ENCODE assay signal across 8 cellular contexts in the genomic region with DNA sequence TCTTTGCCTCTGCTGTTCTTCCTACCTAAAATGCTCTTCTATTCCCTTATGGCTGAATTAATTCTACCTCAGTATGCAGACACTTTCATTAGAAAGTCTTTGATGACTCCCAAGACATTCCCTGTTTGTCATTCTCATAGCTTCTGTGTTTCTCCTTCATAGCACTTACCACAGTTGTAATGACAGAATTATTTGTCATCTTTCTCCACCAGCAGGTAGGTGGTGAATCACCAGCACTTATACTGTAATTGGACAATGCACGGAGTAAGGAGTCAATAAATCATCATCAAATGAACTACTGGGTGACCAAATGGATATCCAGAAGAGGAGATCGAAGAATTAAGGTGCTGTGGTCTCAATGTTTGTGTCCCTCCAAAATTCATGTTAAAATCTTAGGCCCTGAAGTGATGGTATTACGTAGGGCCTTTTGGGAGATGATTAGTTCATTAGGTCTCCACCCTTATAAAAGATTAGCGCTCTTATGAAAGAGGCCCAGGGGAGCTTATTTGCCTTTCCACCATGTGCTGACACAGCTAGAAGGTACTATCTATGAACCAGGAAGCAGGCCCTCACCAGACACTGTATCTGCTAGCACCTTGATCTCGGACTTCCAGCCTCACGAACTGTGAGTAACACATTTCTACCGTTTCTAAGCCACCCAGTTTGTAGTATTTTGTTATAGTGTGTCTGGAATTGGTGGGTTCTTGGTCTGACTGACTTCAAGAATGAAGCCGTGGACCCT. TPM values are rescaled to one million over a fixed set of nuclear protein-coding genes. Genes with fewer than 3 reads are reported as not detected.
DNase-seq lines count a peak whose midpoint lies in the region; ATAC-seq and TF ChIP-seq lines count a peak whose summit lies in the region.

No MANE protein-coding gene starts in this region.

- H3K36me3 ChIP-seq in left ventricle myocardium inferior: no peaks in the 10 kb centered on the region
- peaks cover under 1% of the 10 kb centered on the region for H3K36me3 ChIP-seq in SU-DHL-6 (ENCODE audit: low read length)
- no peaks in the 10 kb centered on the region for H3K36me3 ChIP-seq in aorta (ENCODE audit: control insufficient read depth in 1 of 2, insufficient read depth in 2 of 2, low read length in 1 of 2)

- peaks cover 19% of the 10 kb centered on the region for H4K20me1 ChIP-seq in SU-DHL-6 (ENCODE audit: low read depth, low read length)

- H3K9ac ChIP-seq in SU-DHL-6 (ENCODE audit: low read length): no peak overlapping the region

- intact Hi-C loops in left ventricle myocardium inferior (cut with micrococcal nuclease) (no loop called here), Right ventricle myocardium inferior (cut with DNase I) (loop anchor here (10.0 kb wide), 1 partner anchor 219 kb away; a partner anchor contains a TSS), aorta (cut with DNase I) (no loop called here)

- H3K79me2 ChIP-seq in SU-DHL-6 (ENCODE audit: insufficient read depth, low read length): peaks cover 32% of the 10 kb centered on the region

- peaks cover 32% of the 10 kb centered on the region for H3F3A ChIP-seq in SU-DHL-6 (ENCODE audit: insufficient read depth)

- H3K27ac ChIP-seq in left ventricle myocardium inferior (replicated peaks) (peak overlapping the region; percentile 84), SU-DHL-6 (ENCODE audit: low read depth, low read length) (no peak overlapping the region), foreskin keratinocyte (peak overlapping the region; percentile 69), aorta (ENCODE audit: low read depth in 1 of 2, low read length in 2 of 2) (peak overlapping the region; percentile 7 to 30)

- H3K4me2 ChIP-seq in SU-DHL-6 (ENCODE audit: low read depth, low read length, poor library complexity, severe bottlenecking): no peak overlapping the region

- WGBS in aorta, 2 donors: 87 to 90% methylated on average over 8 of the region's 8 CpGs

- peak overlapping the region; percentile 63 for H2AFZ ChIP-seq in SU-DHL-6 (ENCODE audit: low read depth, low read length, severe bottlenecking)

- no peak overlapping the region for H3K4me3 ChIP-seq in left ventricle myocardium inferior
- no peak overlapping the region for H3K4me3 ChIP-seq in SU-DHL-6 (ENCODE audit: insufficient read depth, low read length, poor library complexity, severe bottlenecking)
- H3K4me3 ChIP-seq in aorta (ENCODE audit: low read length in 2 of 2): no peak overlapping the region

- no peak for ATAC-seq in Right ventricle myocardium inferior
- peak; percentile 78 for ATAC-seq in foreskin keratinocyte
- no peak for ATAC-seq in aorta (ENCODE audit: low FRiP score)

- no peak for TF ChIP-seq CTCF in left ventricle myocardium inferior (IDR thresholded peaks at IDR 0.05; ENCODE audit: borderline replicate concordance)
- TF ChIP-seq CTCF in SU-DHL-6 (IDR thresholded peaks at IDR 0.05; ENCODE audit: insufficient read depth, low read length, poor library complexity, severe bottlenecking): no peak
- no peak for TF ChIP-seq CTCF in foreskin keratinocyte (conservative IDR thresholded peaks at IDR 0.05)

- no peaks in the 10 kb centered on the region for H3K9me2 ChIP-seq in SU-DHL-6 (replicated peaks; ENCODE audit: insufficient read depth, low read length)

- H3K4me1 ChIP-seq in left ventricle myocardium inferior (peaks cover 56% of the 10 kb centered on the region), foreskin keratinocyte (peaks cover 15% of the 10 kb centered on the region), aorta (ENCODE audit: control insufficient read depth in 1 of 2, insufficient read depth in 2 of 2, low read length in 2 of 2) (peaks cover 0 to 4% of the 10 kb centered on the region in 2 donors)

- no peaks in the 10 kb centered on the region for H3K9me3 ChIP-seq in left ventricle myocardium inferior (replicated peaks)
- no peaks in the 10 kb centered on the region for H3K9me3 ChIP-seq in SU-DHL-6 (ENCODE audit: insufficient read depth, low read length)
- no peaks in the 10 kb centered on the region for H3K9me3 ChIP-seq in aorta (ENCODE audit: control insufficient read depth, low read length)

- DNase-seq in left ventricle myocardium inferior: no peak
- DNase-seq in Right ventricle myocardium inferior (ENCODE audit: missing footprints): no peak
- DNase-seq in foreskin keratinocyte: peak; percentile 81 to 91
- no peak for DNase-seq in aorta
- no peak for DNase-seq in NCI-H1694 (lab: John Stamatoyannopoulos, UW)
- no peak for DNase-seq in cortex of kidney (lab: John Stamatoyannopoulos, UW)
- DNase-seq in stimulated activated naive CD4-positive, alpha-beta T cell (lab: John Stamatoyannopoulos, UW): no peak

- no peaks in the 10 kb centered on the region for H3K27me3 ChIP-seq in left ventricle myocardium inferior (ENCODE audit: low read depth)
- H3K27me3 ChIP-seq in SU-DHL-6 (ENCODE audit: low read length): no peaks in the 10 kb centered on the region
- H3K27me3 ChIP-seq in foreskin keratinocyte: no peaks in the 10 kb centered on the region
- H3K27me3 ChIP-seq in aorta (ENCODE audit: control insufficient read depth in 1 of 2, insufficient read depth in 2 of 2, low read length in 1 of 2): no peaks in the 10 kb centered on the region

RNA-seq across cellular contexts. Expression of a gene that starts 2.4 kb away (rescaled TPM):
- total RNA-seq in left ventricle myocardium inferior (104 TPM), Right ventricle myocardium inferior (110 TPM), foreskin keratinocyte (236 and 264 TPM in 2 replicates), aorta (100 to 1,000 TPM in 1 of 2 donors, 10 to 100 TPM in 1; 88.7 to 129 TPM)
- polyA plus RNA-seq in foreskin keratinocyte (184 and 228 TPM in 2 replicates), aorta (100 to 1,000 TPM; 106 to 130 TPM)

RNA-seq across cellular contexts. Expression of a gene that starts 51.4 kb away (rescaled TPM):
- total RNA-seq in left ventricle myocardium inferior: 33.7 TPM
- total RNA-seq in Right ventricle myocardium inferior: 30.4 TPM
- total RNA-seq in foreskin keratinocyte: 31.8 and 33.0 TPM in 2 replicates
- polyA plus RNA-seq in foreskin keratinocyte: 11.6 and 14.3 TPM in 2 replicates
- 10 to 100 TPM; 33.8 to 42.8 TPM for total RNA-seq in aorta
- 10 to 100 TPM; 38.7 to 39.8 TPM for polyA plus RNA-seq in aorta

RNA-seq across cellular contexts. Expression of a gene that starts 54.6 kb away (rescaled TPM):
- total RNA-seq in left ventricle myocardium inferior (2.1 TPM), Right ventricle myocardium inferior (1.1 TPM), foreskin keratinocyte (14.5 and 15.0 TPM in 2 replicates), aorta (10 to 100 TPM; 33.0 to 84.6 TPM)
- polyA plus RNA-seq in foreskin keratinocyte (12.3 and 12.4 TPM in 2 replicates), aorta (10 to 100 TPM; 19.4 to 33.4 TPM)

RNA-seq across cellular contexts. Expression of a gene that starts 56.7 kb away (rescaled TPM):
- total RNA-seq in left ventricle myocardium inferior (14.3 TPM), Right ventricle myocardium inferior (14.6 TPM), foreskin keratinocyte (19.3 and 22.6 TPM in 2 replicates), aorta (10 to 100 TPM; 13.9 to 16.1 TPM)
- polyA plus RNA-seq in foreskin keratinocyte (17.7 and 18.3 TPM in 2 replicates), aorta (10 to 100 TPM; 26.7 to 27.2 TPM)

Comparison
In these comparisons a context has a peak if more than half of its experiments do, and no peak if none do; other contexts are left out.
1. DNase-seq: peak in foreskin keratinocyte (2 of 2); none in left ventricle myocardium inferior (single experiment), Right ventricle myocardium inferior (single experiment), aorta (0 of 2), NCI-H1694 (single experiment), cortex of kidney (single experiment) and stimulated activated naive CD4-positive, alpha-beta T cell (0 of 6).